ENCODE assay signal across 37 cellular contexts in the genomic region with DNA sequence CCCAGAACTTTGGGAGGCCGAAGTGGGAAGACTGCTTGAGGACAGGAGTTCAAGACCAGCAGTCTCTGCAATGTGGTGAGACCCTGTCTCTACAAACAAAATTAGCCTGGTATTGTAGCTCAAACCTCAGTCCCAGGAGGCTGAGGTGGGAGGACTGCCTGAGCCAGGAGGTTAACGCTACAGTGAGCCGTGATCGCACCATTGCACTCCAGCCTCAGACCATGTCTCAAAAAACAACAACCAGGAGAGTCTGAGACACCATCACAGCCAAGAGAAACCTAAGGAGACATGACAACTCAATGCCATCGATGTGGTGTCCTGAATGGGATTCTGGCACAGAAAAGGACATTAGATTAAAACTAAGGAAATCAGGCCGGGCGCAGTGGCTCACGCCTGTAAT. TPM values are rescaled to one million over a fixed set of nuclear protein-coding genes. Genes with fewer than 3 reads are reported as not detected.
"Had no signal": no experiment of that assay in that cellular context is flagged by ENCODE, and none has a peak within 500 bp of the region (broad histone marks: within the 10 kb centered on the region; RNA-seq: fewer than 3 reads in every experiment).

No MANE protein-coding gene starts in this region.

- H3K4me1 ChIP-seq: adrenal gland, ascending aorta, breast epithelium, colonic mucosa, esophagus muscularis mucosa, foreskin keratinocyte, gastrocnemius medialis, heart left ventricle had no signal

- H3K4me1 Mint-ChIP-seq: activated B cell treated with CpG ODN at 0.5 μM for 24 hours; activated CD8-positive, alpha-beta memory T cell treated with anti-CD3 and anti-CD28 coated beads, Interleukin-2, amount 10 ng/mL, durations not matched to agents 7 days and 5 days; activated naive CD4-positive, alpha-beta T cell treated with anti-CD3 and anti-CD28 coated beads, Interleukin-2, amount 50 U/mL, for 24 hours; activated naive CD8-positive, alpha-beta T cell treated with anti-CD3 and anti-CD28 coated beads for 36 hours; activated naive CD8-positive, alpha-beta T cell treated with anti-CD3 and anti-CD28 coated beads, Interleukin-2, amount 50 U/mL, for 24 hours; brain; T-helper 17 cell had no signal

- H3K27ac Mint-ChIP-seq: activated B cell treated with CpG ODN at 0.5 μM for 24 hours; activated CD4-positive, alpha-beta memory T cell treated with anti-CD3 and anti-CD28 coated beads for 36 hours; activated CD8-positive, alpha-beta memory T cell treated with anti-CD3 and anti-CD28 coated beads, Interleukin-2, amount 10 ng/mL, durations not matched to agents 7 days and 5 days; activated CD8-positive, alpha-beta T cell treated with anti-CD3 and anti-CD28 coated beads, Interleukin-2, amount 10 ng/mL, durations not matched to agents 7 days and 5 days; activated naive CD4-positive, alpha-beta T cell treated with anti-CD3 and anti-CD28 coated beads for 36 hours; activated naive CD4-positive, alpha-beta T cell treated with anti-CD3 and anti-CD28 coated beads, Interleukin-2, amount 50 U/mL, for 24 hours; activated naive CD8-positive, alpha-beta T cell treated with anti-CD3 and anti-CD28 coated beads for 36 hours; activated naive CD8-positive, alpha-beta T cell treated with anti-CD3 and anti-CD28 coated beads, Interleukin-2, amount 50 U/mL, for 24 hours; activated T-helper 1 cell treated with anti-CD3 and anti-CD28 coated beads, Interleukin-12 subunit alpha, Interleukin-12 subunit beta, Interleukin-2, Interleukin-4 antibody, amounts not matched to agents 30 ng/mL and 10 ng/mL and 1 ng/mL, durations not matched to agents 14 hours and 24 hours and 36 hours; activated T-helper 2 cell treated with anti-CD3 and anti-CD28 coated beads, Interferon-gamma antibody, Interleukin-2, Interleukin-4, amounts not matched to agents 10 μg/mL and 5 μg/mL and 100 μg/mL, durations not matched to agents 14 hours and 24 hours and 36 hours; brain; T-helper 17 cell; T-helper 2 cell treated with Interferon-gamma antibody and Interleukin-4, amounts not matched to agents 5 μg/mL and 100 μg/mL, for 36 hours had no signal

- H3K27me3 ChIP-seq: adrenal gland, ascending aorta, breast epithelium, cardiac muscle cell, colonic mucosa, dorsolateral prefrontal cortex, foreskin keratinocyte, gastrocnemius medialis, heart left ventricle had no signal

- H3K9me3 Mint-ChIP-seq: activated B cell treated with CpG ODN at 0.5 μM for 24 hours; activated CD4-positive, alpha-beta memory T cell treated with anti-CD3 and anti-CD28 coated beads for 36 hours; activated naive CD4-positive, alpha-beta T cell treated with anti-CD3 and anti-CD28 coated beads for 36 hours; activated naive CD4-positive, alpha-beta T cell treated with anti-CD3 and anti-CD28 coated beads, Interleukin-2, amount 50 U/mL, for 24 hours; activated naive CD8-positive, alpha-beta T cell treated with anti-CD3 and anti-CD28 coated beads for 36 hours; activated naive CD8-positive, alpha-beta T cell treated with anti-CD3 and anti-CD28 coated beads, Interleukin-2, amount 50 U/mL, for 24 hours; activated T-helper 1 cell treated with anti-CD3 and anti-CD28 coated beads, Interleukin-12 subunit alpha, Interleukin-12 subunit beta, Interleukin-2, Interleukin-4 antibody, amounts not matched to agents 30 ng/mL and 10 ng/mL and 1 ng/mL, durations not matched to agents 14 hours and 24 hours and 36 hours; activated T-helper 2 cell treated with anti-CD3 and anti-CD28 coated beads, Interferon-gamma antibody, Interleukin-2, Interleukin-4, amounts not matched to agents 10 μg/mL and 5 μg/mL and 100 μg/mL, durations not matched to agents 14 hours and 24 hours and 36 hours; T-helper 2 cell treated with Interferon-gamma antibody and Interleukin-4, amounts not matched to agents 5 μg/mL and 100 μg/mL, for 36 hours had no signal

- H3K27ac ChIP-seq: adrenal gland, ascending aorta, breast epithelium, cardiac muscle cell, colonic mucosa, dorsolateral prefrontal cortex, esophagus muscularis mucosa, foreskin keratinocyte, gastrocnemius medialis, heart left ventricle, WERI-Rb-1 had no signal

- H3K27me3 Mint-ChIP-seq: activated B cell treated with CpG ODN at 0.5 μM for 24 hours; activated CD4-positive, alpha-beta memory T cell treated with anti-CD3 and anti-CD28 coated beads for 36 hours; activated CD8-positive, alpha-beta memory T cell treated with anti-CD3 and anti-CD28 coated beads, Interleukin-2, amount 10 ng/mL, durations not matched to agents 7 days and 5 days; activated naive CD4-positive, alpha-beta T cell treated with anti-CD3 and anti-CD28 coated beads, Interleukin-2, amount 50 U/mL, for 24 hours; activated naive CD8-positive, alpha-beta T cell treated with anti-CD3 and anti-CD28 coated beads for 36 hours; activated naive CD8-positive, alpha-beta T cell treated with anti-CD3 and anti-CD28 coated beads, Interleukin-2, amount 50 U/mL, for 24 hours; brain; T-helper 17 cell had no signal

- H3K4me3 Mint-ChIP-seq: activated B cell treated with CpG ODN at 0.5 μM for 24 hours; activated CD4-positive, alpha-beta memory T cell treated with anti-CD3 and anti-CD28 coated beads for 36 hours; activated CD8-positive, alpha-beta memory T cell treated with anti-CD3 and anti-CD28 coated beads, Interleukin-2, amount 10 ng/mL, durations not matched to agents 7 days and 5 days; activated CD8-positive, alpha-beta T cell treated with anti-CD3 and anti-CD28 coated beads, Interleukin-2, amount 10 ng/mL, durations not matched to agents 7 days and 5 days; activated naive CD4-positive, alpha-beta T cell treated with anti-CD3 and anti-CD28 coated beads for 36 hours; activated naive CD4-positive, alpha-beta T cell treated with anti-CD3 and anti-CD28 coated beads, Interleukin-2, amount 50 U/mL, for 24 hours; activated naive CD8-positive, alpha-beta T cell treated with anti-CD3 and anti-CD28 coated beads for 36 hours; activated naive CD8-positive, alpha-beta T cell treated with anti-CD3 and anti-CD28 coated beads, Interleukin-2, amount 50 U/mL, for 24 hours; activated T-helper 1 cell treated with anti-CD3 and anti-CD28 coated beads, Interleukin-12 subunit alpha, Interleukin-12 subunit beta, Interleukin-2, Interleukin-4 antibody, amounts not matched to agents 30 ng/mL and 10 ng/mL and 1 ng/mL, durations not matched to agents 14 hours and 24 hours and 36 hours; brain; T-helper 17 cell; T-helper 2 cell treated with Interferon-gamma antibody and Interleukin-4, amounts not matched to agents 5 μg/mL and 100 μg/mL, for 36 hours had no signal

- H3K9me3 ChIP-seq: adrenal gland, ascending aorta, breast epithelium, colonic mucosa, esophagus muscularis mucosa, gastrocnemius medialis, heart left ventricle had no signal

- ATAC-seq: activated CD4-positive, CD25-positive, alpha-beta regulatory T cell treated with anti-CD3 and anti-CD28 coated beads, Interleukin-2, amount 50 U/mL, for 24 hours; activated CD8-positive, alpha-beta memory T cell treated with anti-CD3 and anti-CD28 coated beads, Interleukin-2, amount 10 ng/mL, durations not matched to agents 7 days and 5 days; activated CD8-positive, alpha-beta T cell treated with anti-CD3 and anti-CD28 coated beads, Interleukin-2, amount 10 ng/mL, durations not matched to agents 7 days and 5 days; activated naive CD8-positive, alpha-beta T cell treated with anti-CD3 and anti-CD28 coated beads, Interleukin-2, amount 50 U/mL, for 24 hours; foreskin keratinocyte; gastrocnemius medialis; heart left ventricle; T-helper 17 cell had no signal

- DNase-seq: activated B cell treated with CpG ODN at 0.5 μM for 24 hours; activated CD4-positive, alpha-beta memory T cell treated with anti-CD3 and anti-CD28 coated beads for 36 hours; activated CD4-positive, alpha-beta T cell treated with anti-CD3 and anti-CD28 coated beads for 48 hours; activated CD8-positive, alpha-beta memory T cell treated with anti-CD3 and anti-CD28 coated beads, Interleukin-2, amount 10 ng/mL, durations not matched to agents 7 days and 5 days; activated CD8-positive, alpha-beta memory T cell treated with anti-CD3 and anti-CD28 coated beads, Interleukin-2, amount 50 U/mL, for 4 hours; activated CD8-positive, alpha-beta T cell treated with anti-CD3 and anti-CD28 coated beads, Interleukin-2, amount 10 ng/mL, durations not matched to agents 7 days and 5 days; activated effector memory CD4-positive, alpha-beta T cell treated with anti-CD3 and anti-CD28 coated beads, Interleukin-2, amount 50 U/mL, for 16 hours; activated naive CD4-positive, alpha-beta T cell treated with anti-CD3 and anti-CD28 coated beads for 36 hours; activated naive CD8-positive, alpha-beta T cell treated with anti-CD3 and anti-CD28 coated beads for 36 hours; activated naive CD8-positive, alpha-beta T cell treated with anti-CD3 and anti-CD28 coated beads, Interleukin-2, amount 50 U/mL, for 24 hours; activated T-cell treated with anti-CD3 and anti-CD28 coated beads, Interleukin-2, amount 50 U/mL, for 1 hour; activated T-cell treated with anti-CD3 and anti-CD28 coated beads, Interleukin-2, amount 50 U/mL, for 48 hours; adrenal gland; central memory CD4-positive, alpha-beta T cell; cerebellar nuclear complex; colonic mucosa; dorsolateral prefrontal cortex; effector memory CD4-positive, alpha-beta T cell; erythroblast; foreskin keratinocyte; gastrocnemius medialis; glutamatergic neuron; heart left ventricle; T-helper 1 cell; T-helper 17 cell; T1000; WERI-Rb-1 had no signal

- H3K4me3 ChIP-seq: adrenal gland, ascending aorta, breast epithelium, cardiac muscle cell, colonic mucosa, dorsolateral prefrontal cortex, esophagus muscularis mucosa, gastrocnemius medialis, heart left ventricle had no signal

- H3K36me3 ChIP-seq: adrenal gland, ascending aorta, breast epithelium, cardiac muscle cell, colonic mucosa, esophagus muscularis mucosa, gastrocnemius medialis, heart left ventricle, WERI-Rb-1 had no signal

- H3K36me3 Mint-ChIP-seq: activated CD4-positive, alpha-beta memory T cell treated with anti-CD3 and anti-CD28 coated beads for 36 hours; activated CD8-positive, alpha-beta memory T cell treated with anti-CD3 and anti-CD28 coated beads, Interleukin-2, amount 10 ng/mL, durations not matched to agents 7 days and 5 days; activated naive CD4-positive, alpha-beta T cell treated with anti-CD3 and anti-CD28 coated beads, Interleukin-2, amount 50 U/mL, for 24 hours; activated naive CD8-positive, alpha-beta T cell treated with anti-CD3 and anti-CD28 coated beads for 36 hours; brain had no signal

RNA-seq across cellular contexts. Expression of a gene that starts 34.1 kb away (rescaled TPM):
- total RNA-seq: activated B cell treated with CpG ODN at 0.5 μM for 24 hours; activated CD8-positive, alpha-beta T cell treated with anti-CD3 and anti-CD28 coated beads, Interleukin-2, amount 10 ng/mL, durations not matched to agents 7 days and 5 days; T-helper 17 cell had no signal
